In the genomic region with DNA sequence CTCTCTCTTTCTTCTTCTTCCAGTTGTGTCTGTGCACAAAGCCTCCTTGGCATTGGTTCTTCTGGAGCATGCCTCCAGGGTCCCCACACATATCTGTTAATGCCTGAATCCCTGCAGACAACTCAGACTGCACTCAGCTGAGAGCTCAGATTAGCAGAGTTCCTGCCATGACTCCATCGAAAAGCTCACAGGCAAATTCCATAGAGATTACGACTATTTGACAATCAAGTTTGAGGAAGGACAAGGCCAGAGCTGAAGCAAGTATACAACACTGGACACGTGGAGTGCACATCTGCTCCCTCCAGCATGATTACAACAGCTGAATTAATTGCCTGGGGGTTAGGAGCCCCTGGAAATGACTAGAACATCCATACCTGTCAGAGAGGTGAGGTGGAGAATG, we compare ENCODE assay signal across 33 cellular contexts.
"Had no signal": no experiment of that assay in that cellular context is flagged by ENCODE, and none has a peak within 500 bp of the region (broad histone marks: within the 10 kb centered on the region; RNA-seq: fewer than 3 reads in every experiment).

No MANE protein-coding gene starts in this region.

- H3K4me3 ChIP-seq: adrenal gland, body of pancreas, esophagus squamous epithelium, heart left ventricle had no signal

- H3K36me3 Mint-ChIP-seq: activated CD4-positive, alpha-beta memory T cell treated with anti-CD3 and anti-CD28 coated beads for 36 hours; activated CD8-positive, alpha-beta memory T cell treated with anti-CD3 and anti-CD28 coated beads, Interleukin-2, amount 10 ng/mL, durations not matched to agents 7 days and 5 days; activated naive CD4-positive, alpha-beta T cell treated with anti-CD3 and anti-CD28 coated beads, Interleukin-2, amount 50 U/mL, for 24 hours; activated naive CD8-positive, alpha-beta T cell treated with anti-CD3 and anti-CD28 coated beads for 36 hours had no signal

- H3K27me3 ChIP-seq: body of pancreas had no signal

- H3K36me3 ChIP-seq: adrenal gland, esophagus squamous epithelium, heart left ventricle had no signal

- H3K27ac Mint-ChIP-seq: activated CD4-positive, alpha-beta memory T cell treated with anti-CD3 and anti-CD28 coated beads for 36 hours; activated CD4-positive, alpha-beta T cell treated with anti-CD3 and anti-CD28 coated beads for 36 hours; activated CD4-positive, alpha-beta T cell treated with anti-CD3 and anti-CD28 coated beads, Interleukin-2, amount 10 ng/mL, durations not matched to agents 24 days and 14 days; activated CD8-positive, alpha-beta memory T cell treated with anti-CD3 and anti-CD28 coated beads, Interleukin-2, amount 10 ng/mL, durations not matched to agents 7 days and 5 days; activated CD8-positive, alpha-beta T cell treated with anti-CD3 and anti-CD28 coated beads, Interleukin-2, amount 10 ng/mL, durations not matched to agents 7 days and 5 days; activated naive CD4-positive, alpha-beta T cell treated with anti-CD3 and anti-CD28 coated beads for 36 hours; activated naive CD4-positive, alpha-beta T cell treated with anti-CD3 and anti-CD28 coated beads, Interleukin-2, amount 50 U/mL, for 24 hours; activated naive CD8-positive, alpha-beta T cell treated with anti-CD3 and anti-CD28 coated beads for 36 hours; activated naive CD8-positive, alpha-beta T cell treated with anti-CD3 and anti-CD28 coated beads, Interleukin-2, amount 50 U/mL, for 24 hours; activated T-cell treated with anti-CD3 and anti-CD28 coated beads, Interleukin-2, amount 50 U/mL, for 24 hours; activated T-helper 2 cell treated with anti-CD3 and anti-CD28 coated beads, Interferon-gamma antibody, Interleukin-2, Interleukin-4, amounts not matched to agents 10 μg/mL and 5 μg/mL and 100 μg/mL, durations not matched to agents 14 hours and 24 hours and 36 hours; effector memory CD8-positive, alpha-beta T cell; T-helper 17 cell; T-helper 2 cell treated with Interferon-gamma antibody and Interleukin-4, amounts not matched to agents 5 μg/mL and 100 μg/mL, for 36 hours had no signal

- ATAC-seq: activated CD4-positive, alpha-beta T cell treated with anti-CD3 and anti-CD28 coated beads for 36 hours; activated CD8-positive, alpha-beta memory T cell treated with anti-CD3 and anti-CD28 coated beads, Interleukin-2, amount 10 ng/mL, durations not matched to agents 7 days and 5 days; activated CD8-positive, alpha-beta T cell treated with anti-CD3 and anti-CD28 coated beads, Interleukin-2, amount 10 ng/mL, durations not matched to agents 7 days and 5 days; activated naive CD8-positive, alpha-beta T cell treated with anti-CD3 and anti-CD28 coated beads, Interleukin-2, amount 50 U/mL, for 24 hours; body of pancreas; effector memory CD8-positive, alpha-beta T cell; heart left ventricle; T-helper 17 cell had no signal

- H3K4me1 Mint-ChIP-seq: activated CD4-positive, alpha-beta T cell treated with anti-CD3 and anti-CD28 coated beads for 36 hours; activated CD4-positive, alpha-beta T cell treated with anti-CD3 and anti-CD28 coated beads, Interleukin-2, amount 10 ng/mL, durations not matched to agents 24 days and 14 days; activated CD8-positive, alpha-beta memory T cell treated with anti-CD3 and anti-CD28 coated beads, Interleukin-2, amount 10 ng/mL, durations not matched to agents 7 days and 5 days; activated naive CD4-positive, alpha-beta T cell treated with anti-CD3 and anti-CD28 coated beads, Interleukin-2, amount 50 U/mL, for 24 hours; activated naive CD8-positive, alpha-beta T cell treated with anti-CD3 and anti-CD28 coated beads for 36 hours; activated naive CD8-positive, alpha-beta T cell treated with anti-CD3 and anti-CD28 coated beads, Interleukin-2, amount 50 U/mL, for 24 hours; T-helper 17 cell had no signal

- H3K9me3 ChIP-seq: adrenal gland, body of pancreas, esophagus squamous epithelium, heart left ventricle had no signal

- FAIRE-seq: colon, frontal cortex had no signal

- H3K27ac ChIP-seq: adrenal gland, body of pancreas, epithelial cell of prostate, esophagus squamous epithelium, heart left ventricle had no signal

- H3K4me3 Mint-ChIP-seq: activated CD4-positive, alpha-beta memory T cell treated with anti-CD3 and anti-CD28 coated beads for 36 hours; activated CD4-positive, alpha-beta T cell treated with anti-CD3 and anti-CD28 coated beads for 36 hours; activated CD4-positive, alpha-beta T cell treated with anti-CD3 and anti-CD28 coated beads, Interleukin-2, amount 10 ng/mL, durations not matched to agents 24 days and 14 days; activated CD8-positive, alpha-beta memory T cell treated with anti-CD3 and anti-CD28 coated beads, Interleukin-2, amount 10 ng/mL, durations not matched to agents 7 days and 5 days; activated CD8-positive, alpha-beta T cell treated with anti-CD3 and anti-CD28 coated beads, Interleukin-2, amount 10 ng/mL, durations not matched to agents 7 days and 5 days; activated naive CD4-positive, alpha-beta T cell treated with anti-CD3 and anti-CD28 coated beads for 36 hours; activated naive CD4-positive, alpha-beta T cell treated with anti-CD3 and anti-CD28 coated beads, Interleukin-2, amount 50 U/mL, for 24 hours; activated naive CD8-positive, alpha-beta T cell treated with anti-CD3 and anti-CD28 coated beads for 36 hours; activated naive CD8-positive, alpha-beta T cell treated with anti-CD3 and anti-CD28 coated beads, Interleukin-2, amount 50 U/mL, for 24 hours; activated T-cell treated with anti-CD3 and anti-CD28 coated beads, Interleukin-2, amount 50 U/mL, for 24 hours; effector memory CD8-positive, alpha-beta T cell; T-helper 17 cell; T-helper 2 cell treated with Interferon-gamma antibody and Interleukin-4, amounts not matched to agents 5 μg/mL and 100 μg/mL, for 36 hours had no signal

- H3K4me1 ChIP-seq: adrenal gland, body of pancreas, esophagus squamous epithelium, heart left ventricle had no signal

- DNase-seq: activated CD4-positive, alpha-beta memory T cell treated with anti-CD3 and anti-CD28 coated beads for 36 hours; activated CD4-positive, alpha-beta T cell treated with anti-CD3 and anti-CD28 coated beads for 36 hours; activated CD4-positive, alpha-beta T cell treated with anti-CD3 and anti-CD28 coated beads, Interleukin-2, amount 10 ng/mL, durations not matched to agents 24 days and 14 days; activated CD4-positive, CD25-positive, alpha-beta regulatory T cell; activated CD4-positive, CD25-positive, alpha-beta regulatory T cell treated with anti-CD3 and anti-CD28 coated beads, Interleukin-2, amount 50 U/mL, for 72 hours; activated CD8-positive, alpha-beta memory T cell treated with anti-CD3 and anti-CD28 coated beads, Interleukin-2, amount 10 ng/mL, durations not matched to agents 7 days and 5 days; activated CD8-positive, alpha-beta memory T cell treated with anti-CD3 and anti-CD28 coated beads, Interleukin-2, amount 50 U/mL, for 4 hours; activated CD8-positive, alpha-beta T cell treated with anti-CD3 and anti-CD28 coated beads, Interleukin-2, amount 10 ng/mL, durations not matched to agents 7 days and 5 days; activated effector memory CD4-positive, alpha-beta T cell treated with anti-CD3 and anti-CD28 coated beads, Interleukin-2, amount 50 U/mL, for 16 hours; activated naive CD4-positive, alpha-beta T cell treated with anti-CD3 and anti-CD28 coated beads for 36 hours; activated naive CD8-positive, alpha-beta T cell treated with anti-CD3 and anti-CD28 coated beads for 36 hours; activated naive CD8-positive, alpha-beta T cell treated with anti-CD3 and anti-CD28 coated beads, Interleukin-2, amount 50 U/mL, for 24 hours; activated T-cell treated with anti-CD3 and anti-CD28 coated beads, Interleukin-2, amount 50 U/mL, for 24 hours; amygdala; aorta; body of pancreas; caudate nucleus; cortex of kidney; dermis blood vessel endothelial cell; effector CD4-positive, alpha-beta T cell; effector memory CD8-positive, alpha-beta T cell; esophagus squamous epithelium; heart left ventricle; T-helper 1 cell; T-helper 17 cell; T1000 had no signal

- H3K9me3 Mint-ChIP-seq: activated CD4-positive, alpha-beta memory T cell treated with anti-CD3 and anti-CD28 coated beads for 36 hours; activated CD4-positive, alpha-beta T cell treated with anti-CD3 and anti-CD28 coated beads, Interleukin-2, amount 10 ng/mL, durations not matched to agents 24 days and 14 days; activated naive CD4-positive, alpha-beta T cell treated with anti-CD3 and anti-CD28 coated beads for 36 hours; activated naive CD4-positive, alpha-beta T cell treated with anti-CD3 and anti-CD28 coated beads, Interleukin-2, amount 50 U/mL, for 24 hours; activated naive CD8-positive, alpha-beta T cell treated with anti-CD3 and anti-CD28 coated beads for 36 hours; activated naive CD8-positive, alpha-beta T cell treated with anti-CD3 and anti-CD28 coated beads, Interleukin-2, amount 50 U/mL, for 24 hours; activated T-cell treated with anti-CD3 and anti-CD28 coated beads, Interleukin-2, amount 50 U/mL, for 24 hours; activated T-helper 2 cell treated with anti-CD3 and anti-CD28 coated beads, Interferon-gamma antibody, Interleukin-2, Interleukin-4, amounts not matched to agents 10 μg/mL and 5 μg/mL and 100 μg/mL, durations not matched to agents 14 hours and 24 hours and 36 hours; effector memory CD8-positive, alpha-beta T cell; T-helper 2 cell treated with Interferon-gamma antibody and Interleukin-4, amounts not matched to agents 5 μg/mL and 100 μg/mL, for 36 hours had no signal
